ENCODE assay signal across 8 cellular contexts in genomic region chr16:57802635-57803412, GRCh38. TPM values are rescaled to one million over a fixed set of nuclear protein-coding genes. Genes with fewer than 3 reads are reported as not detected.
DNase-seq lines count a peak whose midpoint lies in the region; ATAC-seq and TF ChIP-seq lines count a peak whose summit lies in the region.

No MANE protein-coding gene starts in this region.

- intact Hi-C loops in activated CD4-positive, alpha-beta T cell treated with anti-CD3 and anti-CD28 coated beads for 36 hours (cut with DNase I, micrococcal nuclease) = loop anchor here (1.0 to 10.0 kb wide), 4 partner anchors 7 to 198 kb away; partner anchors contain the start of genes KATNB1 (in 1 of the 2), USB1 (in 1 of the 2) and ZNF319 (in 1 of the 2)
- intact Hi-C loops in activated CD8-positive, alpha-beta T cell treated with anti-CD3 and anti-CD28 coated beads for 36 hours (cut with micrococcal nuclease) = no loop called here
- intact Hi-C loops in head of caudate nucleus (cut with DNase I) (no loop called here), ovary (cut with DNase I) (no loop called here)

- peaks cover 11% of the 10 kb centered on the region for H3K4me1 ChIP-seq in ovary (ENCODE audit: insufficient read depth)

- H3K27me3 Mint-ChIP-seq in activated CD4-positive, alpha-beta T cell treated with anti-CD3 and anti-CD28 coated beads for 36 hours = peaks cover 27% of the 10 kb centered on the region
- peaks cover 34% of the 10 kb centered on the region for H3K27me3 Mint-ChIP-seq in activated CD8-positive, alpha-beta T cell treated with anti-CD3 and anti-CD28 coated beads for 36 hours

- H3K36me3 Mint-ChIP-seq in activated CD4-positive, alpha-beta T cell treated with anti-CD3 and anti-CD28 coated beads for 36 hours (ENCODE audit: low read depth) = no peaks in the 10 kb centered on the region
- no peaks in the 10 kb centered on the region for H3K36me3 Mint-ChIP-seq in activated CD8-positive, alpha-beta T cell treated with anti-CD3 and anti-CD28 coated beads for 36 hours (ENCODE audit: low read depth)

- WGBS in ovary, 3 donors = 10 to 15% (median 12%) methylated on average over 34 to 35 of the region's 35 CpGs

- peak overlapping the region; percentile 63 for H3K4me3 Mint-ChIP-seq in activated CD4-positive, alpha-beta T cell treated with anti-CD3 and anti-CD28 coated beads for 36 hours
- H3K4me3 Mint-ChIP-seq in activated CD8-positive, alpha-beta T cell treated with anti-CD3 and anti-CD28 coated beads for 36 hours = peak overlapping the region; percentile 73

- TF ChIP-seq POLR2A in ovary (IDR thresholded peaks at IDR 0.05) = no peak

- TF ChIP-seq CTCF in activated CD8-positive, alpha-beta T cell treated with anti-CD3 and anti-CD28 coated beads for 36 hours (IDR thresholded peaks at IDR 0.05) = no peak
- TF ChIP-seq CTCF in ovary (IDR thresholded peaks at IDR 0.05) = no peak

- peak overlapping the region; percentile 65 to 82 for H3K27ac ChIP-seq in ovary

- no peak for DNase-seq in activated CD4-positive, alpha-beta T cell treated with anti-CD3 and anti-CD28 coated beads for 36 hours
- no peak for DNase-seq in activated CD4-positive, alpha-beta T cell treated with anti-CD3 and anti-CD28 coated beads for 4 hours
- no peak for DNase-seq in activated CD8-positive, alpha-beta T cell treated with anti-CD3 and anti-CD28 coated beads for 36 hours
- DNase-seq in head of caudate nucleus (peak in 40 of 42 donors; percentile 47 to 91 (median 76)), ovary (peak in 3 of 5 donors; percentile 17 to 59 (median 31)), T1000 (lab: John Stamatoyannopoulos, UW) (no peak), NCI-H774 (lab: John Stamatoyannopoulos, UW) (no peak), NCI-H69 (lab: John Stamatoyannopoulos, UW) (no peak)

- no peak for TF ChIP-seq EP300 in ovary (IDR thresholded peaks at IDR 0.05)

- no peaks in the 10 kb centered on the region for H3K9me3 Mint-ChIP-seq in activated CD4-positive, alpha-beta T cell treated with anti-CD3 and anti-CD28 coated beads for 36 hours (ENCODE audit: low read depth)
- H3K9me3 Mint-ChIP-seq in activated CD8-positive, alpha-beta T cell treated with anti-CD3 and anti-CD28 coated beads for 36 hours = no peaks in the 10 kb centered on the region

- H3K27ac Mint-ChIP-seq in activated CD4-positive, alpha-beta T cell treated with anti-CD3 and anti-CD28 coated beads for 36 hours = peak overlapping the region; percentile 23
- H3K27ac Mint-ChIP-seq in activated CD8-positive, alpha-beta T cell treated with anti-CD3 and anti-CD28 coated beads for 36 hours = peak overlapping the region; percentile 76

- ATAC-seq in activated CD4-positive, alpha-beta T cell treated with anti-CD3 and anti-CD28 coated beads for 36 hours = peak; percentile 62
- ATAC-seq in activated CD8-positive, alpha-beta T cell treated with anti-CD3 and anti-CD28 coated beads for 36 hours = peak; percentile 54

- H3K36me3 ChIP-seq in ovary = no peaks in the 10 kb centered on the region

- no peaks in the 10 kb centered on the region for H3K27me3 ChIP-seq in ovary

- CTCF ChIA-PET in activated CD4-positive, alpha-beta T cell treated with anti-CD3 and anti-CD28 coated beads for 36 hours (lab: Charles Lee) = no interaction called here
- CTCF ChIA-PET in activated CD8-positive, alpha-beta T cell treated with anti-CD3 and anti-CD28 coated beads for 36 hours (lab: Charles Lee) = no interaction called here

- H3K4me1 Mint-ChIP-seq in activated CD4-positive, alpha-beta T cell treated with anti-CD3 and anti-CD28 coated beads for 36 hours = peaks cover 18% of the 10 kb centered on the region
- H3K4me1 Mint-ChIP-seq in activated CD8-positive, alpha-beta T cell treated with anti-CD3 and anti-CD28 coated beads for 36 hours (ENCODE audit: low read depth) = peaks cover 25% of the 10 kb centered on the region

- no peaks in the 10 kb centered on the region for H3K9me3 ChIP-seq in ovary

- H3K4me3 ChIP-seq in ovary = peak overlapping the region; percentile 47

- POLR2A ChIA-PET in activated CD4-positive, alpha-beta T cell treated with anti-CD3 and anti-CD28 coated beads for 36 hours (lab: Charles Lee) = no interaction called here
- POLR2A ChIA-PET in activated CD8-positive, alpha-beta T cell treated with anti-CD3 and anti-CD28 coated beads for 36 hours (lab: Charles Lee) = interaction anchor here (0.5 to 1.0 kb wide), 2 partner anchors 15 to 75 kb away, joined by 3 read pairs; no protein-coding TSS in a partner anchor

RNA-seq across cellular contexts. Expression of gene KIFC3, which starts 0.5 kb away (rescaled TPM):
- under 1 TPM; 0.32 to 0.66 TPM for total RNA-seq in activated CD4-positive, alpha-beta T cell treated with anti-CD3 and anti-CD28 coated beads for 36 hours
- total RNA-seq in activated CD8-positive, alpha-beta T cell treated with anti-CD3 and anti-CD28 coated beads for 36 hours = under 1 TPM; 0.54 to 0.89 TPM
- 10 to 100 TPM; 21.3 to 54.0 (median 37.5) TPM for total RNA-seq in ovary
- polyA plus RNA-seq in ovary = 10 to 100 TPM in 1 of 2 donors, 1 to 10 TPM in 1; 4.6 to 16.0 TPM

Comparison
In these comparisons a context has a peak if more than half of its experiments do, and no peak if none do; other contexts are left out.
1. DNase-seq: peak in head of caudate nucleus (40 of 42) and ovary (3 of 5); none in activated CD4-positive, alpha-beta T cell treated with anti-CD3 and anti-CD28 coated beads for 36 hours (single experiment), activated CD4-positive, alpha-beta T cell treated with anti-CD3 and anti-CD28 coated beads for 4 hours (0 of 2), activated CD8-positive, alpha-beta T cell treated with anti-CD3 and anti-CD28 coated beads for 36 hours (single experiment), T1000 (single experiment), NCI-H774 (single experiment) and NCI-H69 (single experiment).
2. RNA of gene KIFC3, which starts 0.5 kb away (total RNA-seq): 21.3 to 54.0 TPM in ovary; 0.54 to 0.89 TPM in activated CD8-positive, alpha-beta T cell treated with anti-CD3 and anti-CD28 coated beads for 36 hours and 0.32 to 0.66 TPM in activated CD4-positive, alpha-beta T cell treated with anti-CD3 and anti-CD28 coated beads for 36 hours; every median in the first group is over 10 times any median in the second.
3. intact Hi-C loops: an anchor here in activated CD4-positive, alpha-beta T cell treated with anti-CD3 and anti-CD28 coated beads for 36 hours (1.0 to 10.0 kb wide); none called in activated CD8-positive, alpha-beta T cell treated with anti-CD3 and anti-CD28 coated beads for 36 hours, head of caudate nucleus and ovary.